22 cellular contexts compared by ENCODE assay signal in genomic region chr6:40389176-40389767, GRCh38.
DNase-seq lines count a peak whose midpoint lies in the region; ATAC-seq and TF ChIP-seq lines count a peak whose summit lies in the region.
"Had no signal": no experiment of that assay in that cellular context is flagged by ENCODE, and none has a peak within 500 bp of the region (broad histone marks: within the 10 kb centered on the region; RNA-seq: fewer than 3 reads in every experiment).

No MANE protein-coding gene starts in this region.

- H4K20me1 ChIP-seq in DND-41 (ENCODE audit: insufficient read depth, low read length): no peaks in the 10 kb centered on the region

- POLR2A ChIA-PET in activated CD4-positive, alpha-beta memory T cell treated with anti-CD3 and anti-CD28 coated beads, Interleukin-2, amount 10 ng/mL, durations not matched to agents 7 days and 5 days (lab: Charles Lee): no interaction called here
- POLR2A ChIA-PET in activated CD4-positive, alpha-beta memory T cell treated with anti-CD3 and anti-CD28 coated beads for 36 hours (lab: Charles Lee): no interaction called here

- no peak overlapping the region for H2AFZ ChIP-seq in DND-41 (ENCODE audit: low read depth, low read length)

- DNase-seq in activated CD4-positive, alpha-beta memory T cell treated with anti-CD3 and anti-CD28 coated beads, Interleukin-2, amount 10 ng/mL, durations not matched to agents 7 days and 5 days: no peak
- no peak for DNase-seq in activated CD4-positive, alpha-beta memory T cell treated with anti-CD3 and anti-CD28 coated beads for 36 hours
- DNase-seq in DND-41: peak; percentile 77
- peak in 1 of 2 donors; percentile 5 for DNase-seq in activated T-cell treated with anti-CD3 and anti-CD28 coated beads, Interleukin-2, amount 50 U/mL, for 72 hours
- no peak for DNase-seq in natural killer cell
- DNase-seq in SK-N-DZ (ENCODE audit: low spot score): no peak
- no peak for DNase-seq in foreskin fibroblast
- no peak for DNase-seq in islet precursor cell
- DNase-seq: activated CD4-positive, CD25-positive, alpha-beta regulatory T cell treated with anti-CD3 and anti-CD28 coated beads, Interleukin-2, amount 50 U/mL, for 72 hours; activated CD8-positive, alpha-beta memory T cell treated with anti-CD3 and anti-CD28 coated beads, Interleukin-2, amount 50 U/mL, for 48 hours; activated naive CD4-positive, alpha-beta T cell treated with Interleukin-2 at 50 U/mL for 16 hours; DMS79 treated with DMSO at 0.1 percent for 48 hours; KG1; left cardiac atrium; NCI-H1436; nucleus accumbens; PC-3; stimulated activated CD8-positive, alpha-beta memory T cell treated with anti-CD3 and anti-CD28 coated beads, Interleukin-4, amount 100 ng/mL, for 48 hours; trophoblast cell had no signal

- TF ChIP-seq CTCF in DND-41 (IDR thresholded peaks at IDR 0.05; ENCODE audit: borderline replicate concordance, extremely low read depth, low read length, poor library complexity, severe bottlenecking): no peak
- no peak for TF ChIP-seq CTCF in natural killer cell (IDR thresholded peaks at IDR 0.05)
- TF ChIP-seq CTCF in foreskin fibroblast (IDR thresholded peaks at IDR 0.05; ENCODE audit: low read depth, low read length): no peak

- no peaks in the 10 kb centered on the region for H3K9me3 Mint-ChIP-seq in activated CD4-positive, alpha-beta memory T cell treated with anti-CD3 and anti-CD28 coated beads, Interleukin-2, amount 10 ng/mL, durations not matched to agents 7 days and 5 days
- H3K9me3 Mint-ChIP-seq in activated CD4-positive, alpha-beta memory T cell treated with anti-CD3 and anti-CD28 coated beads for 36 hours: no peaks in the 10 kb centered on the region
- no peaks in the 10 kb centered on the region for H3K9me3 Mint-ChIP-seq in activated T-cell treated with anti-CD3 and anti-CD28 coated beads, Interleukin-2, amount 50 U/mL, for 72 hours
- no peaks in the 10 kb centered on the region for H3K9me3 Mint-ChIP-seq in natural killer cell
- H3K9me3 Mint-ChIP-seq: memory B cell had no signal

- peaks cover 22% of the 10 kb centered on the region for H3K4me1 Mint-ChIP-seq in activated CD4-positive, alpha-beta memory T cell treated with anti-CD3 and anti-CD28 coated beads, Interleukin-2, amount 10 ng/mL, durations not matched to agents 7 days and 5 days
- peaks cover 8% of the 10 kb centered on the region for H3K4me1 Mint-ChIP-seq in activated CD4-positive, alpha-beta memory T cell treated with anti-CD3 and anti-CD28 coated beads for 36 hours (ENCODE audit: low read depth)
- peaks cover 61% of the 10 kb centered on the region for H3K4me1 Mint-ChIP-seq in activated T-cell treated with anti-CD3 and anti-CD28 coated beads, Interleukin-2, amount 50 U/mL, for 72 hours (ENCODE audit: low read depth)
- peaks cover 43 to 54% of the 10 kb centered on the region in 2 donors for H3K4me1 Mint-ChIP-seq in natural killer cell
- H3K4me1 Mint-ChIP-seq: memory B cell had no signal

- no peak overlapping the region for H3K4me3 Mint-ChIP-seq in activated CD4-positive, alpha-beta memory T cell treated with anti-CD3 and anti-CD28 coated beads, Interleukin-2, amount 10 ng/mL, durations not matched to agents 7 days and 5 days
- no peak overlapping the region for H3K4me3 Mint-ChIP-seq in activated CD4-positive, alpha-beta memory T cell treated with anti-CD3 and anti-CD28 coated beads for 36 hours
- peak overlapping the region; percentile 42 to 58 for H3K4me3 Mint-ChIP-seq in activated T-cell treated with anti-CD3 and anti-CD28 coated beads, Interleukin-2, amount 50 U/mL, for 72 hours
- peak overlapping the region; percentile 55 for H3K4me3 Mint-ChIP-seq in natural killer cell
- H3K4me3 Mint-ChIP-seq: memory B cell had no signal

- H3K27ac Mint-ChIP-seq in activated CD4-positive, alpha-beta memory T cell treated with anti-CD3 and anti-CD28 coated beads, Interleukin-2, amount 10 ng/mL, durations not matched to agents 7 days and 5 days: peak overlapping the region; percentile 5
- no peak overlapping the region for H3K27ac Mint-ChIP-seq in activated CD4-positive, alpha-beta memory T cell treated with anti-CD3 and anti-CD28 coated beads for 36 hours
- peak overlapping the region; percentile 58 for H3K27ac Mint-ChIP-seq in activated T-cell treated with anti-CD3 and anti-CD28 coated beads, Interleukin-2, amount 50 U/mL, for 72 hours
- H3K27ac Mint-ChIP-seq in natural killer cell: peak overlapping the region; percentile 53 to 74
- H3K27ac Mint-ChIP-seq: memory B cell had no signal

- intact Hi-C loops in activated CD4-positive, alpha-beta memory T cell treated with anti-CD3 and anti-CD28 coated beads for 36 hours (cut with micrococcal nuclease): no loop called here
- intact Hi-C loops in natural killer cell (cut with micrococcal nuclease): loop anchor here (5.0 kb wide), 1 partner anchor 68 kb away; no protein-coding TSS in a partner anchor

- H3K36me3 ChIP-seq in DND-41 (ENCODE audit: insufficient read depth, low read length): no peaks in the 10 kb centered on the region

- H3K27ac ChIP-seq in DND-41 (ENCODE audit: low read length): peak overlapping the region; percentile 93
- H3K27ac ChIP-seq: epithelial cell of prostate had no signal

- no peaks in the 10 kb centered on the region for H3K27me3 ChIP-seq in DND-41 (ENCODE audit: insufficient read depth, low read length, poor library complexity)

- peak overlapping the region; percentile 34 for H3K9ac ChIP-seq in DND-41 (ENCODE audit: low read depth, low read length)

- H3K79me2 ChIP-seq in DND-41 (ENCODE audit: insufficient read depth, low read length): no peaks in the 10 kb centered on the region

- peaks cover 28% of the 10 kb centered on the region for H3K27me3 Mint-ChIP-seq in activated CD4-positive, alpha-beta memory T cell treated with anti-CD3 and anti-CD28 coated beads, Interleukin-2, amount 10 ng/mL, durations not matched to agents 7 days and 5 days
- peaks cover 30% of the 10 kb centered on the region for H3K27me3 Mint-ChIP-seq in activated CD4-positive, alpha-beta memory T cell treated with anti-CD3 and anti-CD28 coated beads for 36 hours
- no peaks in the 10 kb centered on the region for H3K27me3 Mint-ChIP-seq in activated T-cell treated with anti-CD3 and anti-CD28 coated beads, Interleukin-2, amount 50 U/mL, for 72 hours (ENCODE audit: low read depth)
- H3K27me3 Mint-ChIP-seq in natural killer cell (ENCODE audit: low read depth in 2 of 2): peaks cover 3 to 8% of the 10 kb centered on the region in 2 donors

- peaks cover 60% of the 10 kb centered on the region for H3K4me1 ChIP-seq in DND-41 (ENCODE audit: insufficient read depth, low read length)

- H3K9me3 ChIP-seq in DND-41 (ENCODE audit: insufficient read depth, low read length, severe bottlenecking): no peaks in the 10 kb centered on the region

- CTCF ChIA-PET in activated CD4-positive, alpha-beta memory T cell treated with anti-CD3 and anti-CD28 coated beads, Interleukin-2, amount 10 ng/mL, durations not matched to agents 7 days and 5 days (lab: Charles Lee): no interaction called here
- CTCF ChIA-PET in activated CD4-positive, alpha-beta memory T cell treated with anti-CD3 and anti-CD28 coated beads for 36 hours (lab: Charles Lee): no interaction called here

- ATAC-seq in DND-41 (ENCODE audit: insufficient read depth, low read depth) (peak; percentile 86), natural killer cell (peak in 1 of 3 donors; percentile 45)
- peak; percentile 68 to 74 for ATAC-seq in activated T-cell treated with anti-CD3 and anti-CD28 coated beads, Interleukin-2, amount 50 U/mL, for 72 hours (replicated peaks in 1 of 2)
- ATAC-seq: left cardiac atrium, PC-3, Right ventricle myocardium inferior had no signal

- H3K4me2 ChIP-seq in DND-41 (ENCODE audit: insufficient read depth, low read length): peak overlapping the region; percentile 62

- no peaks in the 10 kb centered on the region for H3K36me3 Mint-ChIP-seq in activated CD4-positive, alpha-beta memory T cell treated with anti-CD3 and anti-CD28 coated beads, Interleukin-2, amount 10 ng/mL, durations not matched to agents 7 days and 5 days (ENCODE audit: low read depth)
- no peaks in the 10 kb centered on the region for H3K36me3 Mint-ChIP-seq in activated CD4-positive, alpha-beta memory T cell treated with anti-CD3 and anti-CD28 coated beads for 36 hours
- no peaks in the 10 kb centered on the region for H3K36me3 Mint-ChIP-seq in activated T-cell treated with anti-CD3 and anti-CD28 coated beads, Interleukin-2, amount 50 U/mL, for 72 hours (ENCODE audit: insufficient read depth in 2 of 2)
- no peaks in the 10 kb centered on the region for H3K36me3 Mint-ChIP-seq in natural killer cell
- H3K36me3 Mint-ChIP-seq: memory B cell had no signal

- H3K4me3 ChIP-seq in DND-41 (ENCODE audit: low read depth in 1 of 2, low read length in 2 of 2) (peak overlapping the region in 1 of 2 experiments; percentile 41; a peak in 2 of 4 replicates), foreskin fibroblast (ENCODE audit: low read depth in 1 of 2, low read length in 2 of 2) (no peak overlapping the region)

Comparison
In these comparisons a context has a peak if more than half of its experiments do, and no peak if none do; other contexts are left out.
1. H3K4me3 Mint-ChIP-seq: peak in activated T-cell treated with anti-CD3 and anti-CD28 coated beads, Interleukin-2, amount 50 U/mL, for 72 hours (2 of 2) and natural killer cell (single experiment); none in activated CD4-positive, alpha-beta memory T cell treated with anti-CD3 and anti-CD28 coated beads, Interleukin-2, amount 10 ng/mL, durations not matched to agents 7 days and 5 days (single experiment) and activated CD4-positive, alpha-beta memory T cell treated with anti-CD3 and anti-CD28 coated beads for 36 hours (single experiment).